In the genomic region with DNA sequence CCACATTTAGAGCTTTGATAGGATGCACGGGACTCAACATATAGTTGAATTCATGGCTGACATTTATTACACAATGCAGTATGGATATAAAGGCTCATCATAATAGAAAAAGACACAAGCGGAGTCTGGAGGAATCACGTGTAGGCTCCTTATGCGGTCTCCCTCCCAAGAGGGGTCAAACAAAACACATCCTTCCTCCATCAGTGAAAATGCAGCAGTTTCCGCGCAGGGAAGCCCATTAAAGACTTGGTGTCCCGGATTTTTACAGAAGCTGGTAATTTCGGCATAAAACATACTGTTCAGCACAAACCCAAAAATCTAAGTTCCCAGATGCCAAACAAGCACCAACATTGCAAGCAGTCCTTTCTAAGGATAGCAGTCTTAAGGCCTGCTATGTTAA, we compare ENCODE assay signal across 8 cellular contexts. TPM values are rescaled to one million over a fixed set of nuclear protein-coding genes. Genes with fewer than 3 reads are reported as not detected.
DNase-seq lines count a peak whose midpoint lies in the region; ATAC-seq and TF ChIP-seq lines count a peak whose summit lies in the region.

No MANE protein-coding gene starts in this region.

- H3K27ac ChIP-seq in esophagus squamous epithelium = peak overlapping the region in 1 of 4 donors; percentile 92

- TF ChIP-seq CTCF in esophagus squamous epithelium (IDR thresholded peaks at IDR 0.05) = no peak

- no peaks in the 10 kb centered on the region for H3K9me3 ChIP-seq in esophagus squamous epithelium

- H3K27me3 ChIP-seq in esophagus squamous epithelium = no peaks in the 10 kb centered on the region

- ATAC-seq in GM18505 (IDR thresholded peaks at IDR 0.05; ENCODE audit: unreplicated experiment) = no peak

- peak in 2 of 3 experiments; percentile 25 to 55 for DNase-seq in NCI-H1417 (lab: John Stamatoyannopoulos, UW)
- no peak for DNase-seq in NCI-H1417 treated with DMSO at 0.1 percent for 48 hours (lab: John Stamatoyannopoulos, UW)
- peak; percentile 60 for DNase-seq in RKO (ENCODE audit: low spot score)
- DNase-seq in esophagus squamous epithelium (lab: John Stamatoyannopoulos, UW) = no peak
- no peak for DNase-seq in skeletal muscle cell (ENCODE audit: low read depth)
- no peak for DNase-seq in NCI-H187 (lab: John Stamatoyannopoulos, UW)
- DNase-seq in NCI-H2081 treated with DMSO at 0.1 percent for 48 hours (lab: John Stamatoyannopoulos, UW) = no peak

- WGBS in esophagus squamous epithelium, 2 donors = 67 to 68% methylated on average over 8 of the region's 8 CpGs

- peaks cover 3 to 23% (median 8%) of the 10 kb centered on the region in 3 donors for H3K4me1 ChIP-seq in esophagus squamous epithelium

- intact Hi-C loops in esophagus squamous epithelium (cut with DNase I) = no loop called here

- H3K4me3 ChIP-seq in esophagus squamous epithelium (peak overlapping the region; percentile 70 to 89 (median 79)), skeletal muscle cell (ENCODE audit: low read depth, low read length) (peak overlapping the region; percentile 67)

- H3K36me3 ChIP-seq in esophagus squamous epithelium = peaks cover 0 to 9% (median 0%) of the 10 kb centered on the region in 3 donors

- TF ChIP-seq POLR2A in esophagus squamous epithelium (IDR thresholded peaks at IDR 0.05) = no peak
- TF ChIP-seq POLR2A in GM18505 (IDR thresholded peaks at IDR 0.05; ENCODE audit: borderline replicate concordance, extremely low read depth, insufficient read depth, insufficient read length) = no peak

RNA-seq across cellular contexts. Expression of a gene that starts 1.1 kb away (rescaled TPM):
- 10 to 100 TPM in 1 of 4 donors, 1 to 10 TPM in 3; 5.2 to 13.7 (median 8.2) TPM for total RNA-seq in esophagus squamous epithelium

RNA-seq across cellular contexts. Expression of a gene that starts 54.4 kb away (rescaled TPM):
- 10 to 100 TPM; 35.6 to 69.4 (median 67.1) TPM for total RNA-seq in esophagus squamous epithelium

Comparison
In these comparisons a context has a peak if more than half of its experiments do, and no peak if none do; other contexts are left out.
1. DNase-seq: peak in NCI-H1417 (2 of 3) and RKO (single experiment); none in NCI-H1417 treated with DMSO at 0.1 percent for 48 hours (single experiment), esophagus squamous epithelium (single experiment), skeletal muscle cell (single experiment), NCI-H187 (0 of 2) and NCI-H2081 treated with DMSO at 0.1 percent for 48 hours (single experiment).